ENCODE assay signal across 15 cellular contexts in genomic region chr7:45036317-45036716, GRCh38. TPM values are rescaled to one million over a fixed set of nuclear protein-coding genes. Genes with fewer than 3 reads are reported as not detected.
DNase-seq lines count a peak whose midpoint lies in the region; ATAC-seq, FAIRE-seq and TF ChIP-seq lines count a peak whose summit lies in the region.
"Had no signal": no experiment of that assay in that cellular context is flagged by ENCODE, and none has a peak within 500 bp of the region (broad histone marks: within the 10 kb centered on the region; RNA-seq: fewer than 3 reads in every experiment).

No MANE protein-coding gene starts in this region.

- TF ChIP-seq POLR2A in GM12878 (IDR thresholded peaks at IDR 0.05; ENCODE audit: low read depth, low read length), result no peak

- no peak for TF ChIP-seq EP300 in GM12878 (IDR thresholded peaks at IDR 0.05; ENCODE audit: borderline replicate concordance in 1 of 2, control insufficient read depth in 1 of 2, low read depth in 2 of 2, low read length in 2 of 2)

- H3K4me3 ChIP-seq in Loucy (ENCODE audit: low read length, poor library complexity, severe bottlenecking) (peak overlapping the region; percentile 30), GM12878 (0 out of 2 replicates have a peak overlapping the region, but pooled peaks have one; percentile 14)
- H3K4me3 ChIP-seq: K562, uterus had no signal

- ATAC-seq in GM12878, result no peak
- ATAC-seq: HCT116, K562 had no signal

- peak overlapping the region; percentile 77 for H3K27ac Mint-ChIP-seq in T-helper 1 cell treated with Interleukin-12 subunit alpha and Interleukin-12 subunit beta and Interleukin-4 antibody, amounts not matched to agents 30 μg/mL and 1 μg/mL, for 36 hours
- H3K27ac Mint-ChIP-seq in nephron progenitor cell, result peak overlapping the region; percentile 41

- H3K9ac ChIP-seq in Loucy (ENCODE audit: low read depth, low read length, poor library complexity, severe bottlenecking) (peak overlapping the region; percentile 37), GM12878 (ENCODE audit: control insufficient read depth, insufficient read depth, low read length) (no peak overlapping the region)

- peak overlapping the region; percentile 58 for H3K4me2 ChIP-seq in Loucy (ENCODE audit: low read depth, low read length, poor library complexity, severe bottlenecking)
- no peak overlapping the region for H3K4me2 ChIP-seq in GM12878 (ENCODE audit: control insufficient read depth, insufficient read depth)

- H3K9me3 ChIP-seq in Loucy (ENCODE audit: insufficient read depth, low read depth, low read length), result no peaks in the 10 kb centered on the region
- H3K9me3 ChIP-seq in GM12878 (replicated peaks; ENCODE audit: control insufficient read depth, insufficient read depth, low read length), result no peaks in the 10 kb centered on the region
- H3K9me3 ChIP-seq: uterus had no signal

- RAD21 ChIA-PET in GM12878 (lab: Charles Lee; ENCODE audit: unreplicated experiment), result interaction anchor here (0.8 to 1.9 kb wide), 2 partner anchors 9 to 63 kb away, joined by 3 to 10 read pairs; no protein-coding TSS in a partner anchor

- 39% methylated on average over 3 of the region's 3 CpGs for WGBS in GM12878 (ENCODE audit: insufficient coverage, insufficient replicate concordance, low lambda C conversion rate, missing lambda C conversion rate)

- H3K4me1 ChIP-seq in Loucy (ENCODE audit: insufficient read depth, low read length, poor library complexity, severe bottlenecking), result peaks cover 43% of the 10 kb centered on the region
- H3K4me1 ChIP-seq in GM12878 (ENCODE audit: control insufficient read depth, insufficient read depth, low read length), result peaks cover 17% of the 10 kb centered on the region
- H3K4me1 ChIP-seq: uterus had no signal

- H3K27me3 Mint-ChIP-seq in T-helper 1 cell treated with Interleukin-12 subunit alpha and Interleukin-12 subunit beta and Interleukin-4 antibody, amounts not matched to agents 30 μg/mL and 1 μg/mL, for 36 hours (ENCODE audit: low read depth), result no peaks in the 10 kb centered on the region
- H3K27me3 Mint-ChIP-seq in nephron progenitor cell (ENCODE audit: low read depth, poor library complexity), result peaks cover 8% of the 10 kb centered on the region

- intact Hi-C loops in GM12878 (cut with micrococcal nuclease; ENCODE audit: unreplicated experiment) (no loop called here), posterior cingulate gyrus (cut with DNase I) (no loop called here)

- DNase-seq in T-helper 1 cell (no peak), GM12878 (ENCODE audit: low read depth, low spot score) (no peak), nephron progenitor cell (no peak), posterior cingulate gyrus (no peak), NCI-H446 treated with DMSO at 0.1 percent for 48 hours (lab: John Stamatoyannopoulos, UW) (no peak)
- no peak for DNase-seq in stimulated activated CD4-positive, alpha-beta T cell treated with anti-CD3 and anti-CD28 coated beads, Interleukin-2, amount 100 ng/mL, for 48 hours
- DNase-seq: DMS79 treated with DMSO at 0.1 percent for 48 hours, NCI-H2171, T-helper 9 cell, uterus had no signal

- CTCF ChIA-PET in GM12878 (lab: Yijun Ruan, JAX), result interaction anchor here (0.9 to 1.4 kb wide), 4 partner anchors 9 to 835 kb away, joined by 3 to 5 read pairs (median 4); no protein-coding TSS in a partner anchor

- H4K20me1 ChIP-seq in Loucy (ENCODE audit: insufficient read depth, low read length, poor library complexity, severe bottlenecking), result peaks cover 75% of the 10 kb centered on the region
- H4K20me1 ChIP-seq in GM12878 (ENCODE audit: control insufficient read depth, insufficient read depth), result peaks cover 4% of the 10 kb centered on the region; the same call in 1 of the 2 replicates

- H3K79me2 ChIP-seq in Loucy (ENCODE audit: insufficient read depth, low read length) (peaks cover 88% of the 10 kb centered on the region), GM12878 (ENCODE audit: control insufficient read depth, insufficient read depth, low read length) (peaks cover 49% of the 10 kb centered on the region)

- peak overlapping the region; percentile 78 for H3K4me3 Mint-ChIP-seq in T-helper 1 cell treated with Interleukin-12 subunit alpha and Interleukin-12 subunit beta and Interleukin-4 antibody, amounts not matched to agents 30 μg/mL and 1 μg/mL, for 36 hours
- no peak overlapping the region for H3K4me3 Mint-ChIP-seq in nephron progenitor cell

- SMC1A ChIA-PET in GM12878 (lab: Charles Lee; ENCODE audit: uncharacterized antibody, unreplicated experiment), result interaction anchor here (1.1 to 1.8 kb wide), 4 partner anchors 9 to 63 kb away, joined by 3 to 9 read pairs (median 6); no protein-coding TSS in a partner anchor

- H3K9me3 Mint-ChIP-seq in T-helper 1 cell treated with Interleukin-12 subunit alpha and Interleukin-12 subunit beta and Interleukin-4 antibody, amounts not matched to agents 30 μg/mL and 1 μg/mL, for 36 hours, result no peaks in the 10 kb centered on the region
- no peaks in the 10 kb centered on the region for H3K9me3 Mint-ChIP-seq in nephron progenitor cell

- no peaks in the 10 kb centered on the region for H3K9me2 ChIP-seq in Loucy (replicated peaks; ENCODE audit: low read depth, low read length)

- H3K4me1 Mint-ChIP-seq in T-helper 1 cell treated with Interleukin-12 subunit alpha and Interleukin-12 subunit beta and Interleukin-4 antibody, amounts not matched to agents 30 μg/mL and 1 μg/mL, for 36 hours (ENCODE audit: low read depth), result peaks cover 65% of the 10 kb centered on the region
- H3K4me1 Mint-ChIP-seq in nephron progenitor cell, result peaks cover 32% of the 10 kb centered on the region

- H3K36me3 ChIP-seq in Loucy (ENCODE audit: insufficient read depth, low read length) (peaks cover 36% of the 10 kb centered on the region; the same call in 1 of the 2 replicates), GM12878 (ENCODE audit: control insufficient read depth in 2 of 2, insufficient read depth in 2 of 2, low read length in 1 of 2) (peaks cover 7 to 26% of the 10 kb centered on the region in 2 experiments; a peak in 3 of 4 replicates)
- H3K36me3 ChIP-seq: uterus had no signal

- H3F3A ChIP-seq in Loucy (ENCODE audit: low read depth), result no peaks in the 10 kb centered on the region

- POLR2A ChIA-PET in GM12878 (lab: Charles Lee), result interaction anchor here (0.7 to 1.6 kb wide), 6 partner anchors 9 to 51 kb away, joined by 3 to 5 read pairs (median 3); no protein-coding TSS in a partner anchor

- no peak overlapping the region for H3K27ac ChIP-seq in GM12878 (ENCODE audit: control insufficient read depth, insufficient read depth)
- H3K27ac ChIP-seq: uterus had no signal

- in situ Hi-C loops in GM12878 (cut with MboI), result no loop called here

- TF ChIP-seq CTCF in Loucy (conservative IDR thresholded peaks at IDR 0.05; ENCODE audit: low read length), result no peak
- TF ChIP-seq CTCF in GM12878 (IDR thresholded peaks at IDR 0.05 in 2 of 3, conservative IDR thresholded peaks at IDR 0.05 in 1 of 3; ENCODE audit: control insufficient read depth in 2 of 3, extremely low read depth in 1 of 3, insufficient read depth in 1 of 3, low read depth in 3 of 3, low read length in 3 of 3), result no peak
- TF ChIP-seq CTCF in nephron progenitor cell (IDR thresholded peaks at IDR 0.05), result no peak

- H3K27me3 ChIP-seq in Loucy (ENCODE audit: insufficient read depth, low read length, poor library complexity, severe bottlenecking) (no peaks in the 10 kb centered on the region), GM12878 (replicated peaks in 1 of 2; ENCODE audit: control insufficient read depth in 2 of 2, insufficient read depth in 2 of 2, low read length in 1 of 2) (no peaks in the 10 kb centered on the region)
- H3K27me3 ChIP-seq: uterus had no signal

- no TSS peak for BruUV-seq in GM12878 (replicated peaks; lab: Mats Ljungman, UMichigan)

- H2AFZ ChIP-seq in Loucy (ENCODE audit: low read length), result no peak overlapping the region
- H2AFZ ChIP-seq in GM12878 (ENCODE audit: control insufficient read depth, low read depth, low read length), result no peak overlapping the region

- no peak for FAIRE-seq in GM12878 (lab: Jason Lieb, UNC)
- FAIRE-seq: RCC 7860 had no signal

- no peak for TF ChIP-seq RAD21 in GM12878 (IDR thresholded peaks at IDR 0.05; ENCODE audit: insufficient read depth, low read depth, low read length)

- peaks cover 54% of the 10 kb centered on the region for H3K36me3 Mint-ChIP-seq in T-helper 1 cell treated with Interleukin-12 subunit alpha and Interleukin-12 subunit beta and Interleukin-4 antibody, amounts not matched to agents 30 μg/mL and 1 μg/mL, for 36 hours (ENCODE audit: low read depth)
- H3K36me3 Mint-ChIP-seq in nephron progenitor cell (ENCODE audit: low read depth), result peaks cover 29% of the 10 kb centered on the region

RNA-seq across cellular contexts. Expression of gene CCM2, which starts 36.3 kb away (rescaled TPM):
- total RNA-seq in GM12878 (2013; cell fraction: nucleolus; rRNA removed), result 36.2 and 40.0 TPM in 2 replicates
- total RNA-seq in GM12878 (2014; rRNA removed), result 71.6 and 74.7 TPM in 2 replicates
- 34.3 and 35.6 TPM in 2 replicates for total RNA-seq in GM12878 (2014; rRNA removed; fragmentation: Illumina TruSeq; extraction: Trizol)
- total RNA-seq in GM12878 (2021), result 61.2 and 61.6 TPM in 2 replicates
- polyA plus RNA-seq in GM12878 (2011; ENCODE audit: low read depth), result 25.8 TPM
- 22.5 and 30.2 TPM in 2 replicates for polyA plus RNA-seq in GM12878 (2011; rRNA removed)
- 45.3 and 56.3 TPM in 2 replicates for polyA plus RNA-seq in GM12878 (2011; cell fraction: cytosol; rRNA removed)
- polyA plus RNA-seq in GM12878 (2011; cell fraction: nucleus; rRNA removed), result 67.7 and 71.7 TPM in 2 replicates
- polyA plus RNA-seq in GM12878 (2012), result 51.5 and 60.9 TPM in 2 replicates
- 19.1 and 36.2 TPM in 2 replicates for polyA plus RNA-seq in GM12878 (2014; fragmentation: Illumina TruSeq; extraction: Trizol)
- polyA plus RNA-seq in GM12878 (2014; fragmentation: Nextera tagmentation; extraction: Ambion mirVana), result 1 to 10 TPM in 1 of 2 experiments, under 1 TPM in 1; 1.00 to 4.1 TPM
- 70.8 and 73.7 TPM in 2 replicates for polyA plus RNA-seq in GM12878 (2014; rRNA removed)
- 10 to 100 TPM; 75.2 to 82.3 TPM for polyA plus RNA-seq in GM12878 (2016; fragmentation: Nextera tagmentation; extraction: Ambion mirVana)
- 31.6 and 47.1 TPM in 2 replicates for polyA minus RNA-seq in GM12878 (2011; rRNA and poly(A)+ RNA removed)
- 18.2 and 29.1 TPM in 2 replicates for polyA minus RNA-seq in GM12878 (2011; cell fraction: cytosol; rRNA and poly(A)+ RNA removed)
- 15.1 and 19.7 TPM in 2 replicates for polyA minus RNA-seq in GM12878 (2011; cell fraction: nucleus; rRNA and poly(A)+ RNA removed)

RNA-seq across cellular contexts. Expression of gene NACAD, which starts 52.5 kb away (rescaled TPM):
- total RNA-seq in GM12878 (2013; cell fraction: nucleolus; rRNA removed), result 0.10 TPM in 1 of 2 replicates, not detected in the other
- total RNA-seq in GM12878 (2014; rRNA removed), result not detected in 2 replicates
- total RNA-seq in GM12878 (2014; rRNA removed; fragmentation: Illumina TruSeq; extraction: Trizol), result not detected in 2 replicates
- total RNA-seq in GM12878 (2021), result not detected in 2 replicates
- polyA plus RNA-seq in GM12878 (2011; ENCODE audit: low read depth), result not detected
- not detected in 2 replicates for polyA plus RNA-seq in GM12878 (2011; rRNA removed)
- 0.03 TPM in 1 of 2 replicates, not detected in the other for polyA plus RNA-seq in GM12878 (2011; cell fraction: cytosol; rRNA removed)
- 0.13 and 0.15 TPM in 2 replicates for polyA plus RNA-seq in GM12878 (2011; cell fraction: nucleus; rRNA removed)
- not detected in 2 replicates for polyA plus RNA-seq in GM12878 (2012)
- not detected in 2 replicates for polyA plus RNA-seq in GM12878 (2014; fragmentation: Illumina TruSeq; extraction: Trizol)
- polyA plus RNA-seq in GM12878 (2014; fragmentation: Nextera tagmentation; extraction: Ambion mirVana), result not detected
- polyA plus RNA-seq in GM12878 (2014; rRNA removed), result not detected in 2 replicates
- not detected for polyA plus RNA-seq in GM12878 (2016; fragmentation: Nextera tagmentation; extraction: Ambion mirVana)
- polyA minus RNA-seq in GM12878 (2011; rRNA and poly(A)+ RNA removed), result not detected in 2 replicates
- polyA minus RNA-seq in GM12878 (2011; cell fraction: cytosol; rRNA and poly(A)+ RNA removed), result not detected in 2 replicates
- polyA minus RNA-seq in GM12878 (2011; cell fraction: nucleus; rRNA and poly(A)+ RNA removed), result not detected in 2 replicates

RNA-seq across cellular contexts. Expression of gene MYO1G, which starts 57.5 kb away (rescaled TPM):
- 406 and 444 TPM in 2 replicates for total RNA-seq in GM12878 (2013; cell fraction: nucleolus; rRNA removed)
- total RNA-seq in GM12878 (2014; rRNA removed) (154 and 176 TPM in 2 replicates), GM12878 (2014; rRNA removed; fragmentation: Illumina TruSeq; extraction: Trizol) (63.7 and 66.1 TPM in 2 replicates), GM12878 (2021) (224 and 232 TPM in 2 replicates)
- polyA plus RNA-seq in GM12878 (2011; ENCODE audit: low read depth), result 91.4 TPM
- polyA plus RNA-seq in GM12878 (2011; rRNA removed) (54.3 and 118 TPM in 2 replicates), GM12878 (2014; fragmentation: Illumina TruSeq; extraction: Trizol) (36.1 and 77.2 TPM in 2 replicates), GM12878 (2014; fragmentation: Nextera tagmentation; extraction: Ambion mirVana) (1 to 10 TPM; 1.8 to 3.3 TPM), GM12878 (2014; rRNA removed) (150 and 184 TPM in 2 replicates), GM12878 (2016; fragmentation: Nextera tagmentation; extraction: Ambion mirVana) (100 to 1,000 TPM; 185 to 216 TPM)
- polyA plus RNA-seq in GM12878 (2011; cell fraction: cytosol; rRNA removed), result 111 and 152 TPM in 2 replicates
- polyA plus RNA-seq in GM12878 (2011; cell fraction: nucleus; rRNA removed), result 518 and 587 TPM in 2 replicates
- polyA plus RNA-seq in GM12878 (2012), result 195 and 215 TPM in 2 replicates
- polyA minus RNA-seq in GM12878 (2011; rRNA and poly(A)+ RNA removed), result 230 and 324 TPM in 2 replicates
- 97.1 and 110 TPM in 2 replicates for polyA minus RNA-seq in GM12878 (2011; cell fraction: cytosol; rRNA and poly(A)+ RNA removed)
- polyA minus RNA-seq in GM12878 (2011; cell fraction: nucleus; rRNA and poly(A)+ RNA removed), result 238 and 294 TPM in 2 replicates
